Comparison of ENCODE assay signal across 11 cellular contexts in genomic region chr1:46411601-46412341, GRCh38. TPM values are rescaled to one million over a fixed set of nuclear protein-coding genes. Genes with fewer than 3 reads are reported as not detected.
DNase-seq lines count a peak whose midpoint lies in the region; ATAC-seq, FAIRE-seq and TF ChIP-seq lines count a peak whose summit lies in the region.
"Had no signal": no experiment of that assay in that cellular context is flagged by ENCODE, and none has a peak within 500 bp of the region (broad histone marks: within the 10 kb centered on the region; RNA-seq: fewer than 3 reads in every experiment).

No MANE protein-coding gene starts in this region.

- H3K4me3 ChIP-seq in left ventricle myocardium inferior (no peak overlapping the region), PC-3 (ENCODE audit: low read length) (no peak overlapping the region), fibroblast of mammary gland (ENCODE audit: control insufficient read depth, low read depth, low read length) (no peak overlapping the region)

- intact Hi-C loops in left ventricle myocardium inferior (cut with micrococcal nuclease) (no loop called here), cardiac septum (cut with DNase I) (no loop called here), PC-3 (cut with micrococcal nuclease) (no loop called here)

- ATAC-seq in PC-3 = no peak
- no peak for ATAC-seq in GM21786 (IDR thresholded peaks at IDR 0.05; ENCODE audit: unreplicated experiment)

- H3F3A ChIP-seq in PC-3 (ENCODE audit: low read length, unreplicated experiment) = no peaks in the 10 kb centered on the region

- H3K9me3 ChIP-seq in left ventricle myocardium inferior (replicated peaks) (no peaks in the 10 kb centered on the region), PC-3 (ENCODE audit: low read length) (no peaks in the 10 kb centered on the region)
- H3K9me3 ChIP-seq: Caco-2 had no signal

- H3K4me2 ChIP-seq in PC-3 (ENCODE audit: low read length) = no peak overlapping the region

- no peaks in the 10 kb centered on the region for H4K20me1 ChIP-seq in PC-3 (ENCODE audit: low read length)

- H3K36me3 ChIP-seq in left ventricle myocardium inferior (peaks cover 4% of the 10 kb centered on the region), PC-3 (ENCODE audit: low read depth, low read length) (no peaks in the 10 kb centered on the region)

- no peak overlapping the region for H3K9ac ChIP-seq in PC-3 (ENCODE audit: low read length)
- H3K9ac ChIP-seq: parathyroid adenoma had no signal

- FAIRE-seq in D721Med (lab: Jason Lieb, UNC) = no peak

- H2AFZ ChIP-seq in PC-3 (ENCODE audit: low read length) = no peak overlapping the region
- H2AFZ ChIP-seq: parathyroid adenoma had no signal

- no peaks in the 10 kb centered on the region for H3K27me3 ChIP-seq in left ventricle myocardium inferior (ENCODE audit: low read depth)
- H3K27me3 ChIP-seq in PC-3 (ENCODE audit: low read length) = no peaks in the 10 kb centered on the region

- POLR2A ChIA-PET in PC-3 (lab: Charles Lee; ENCODE audit: unreplicated experiment) = no interaction called here

- DNase-seq in left ventricle myocardium inferior = no peak
- DNase-seq in cardiac septum (ENCODE audit: low spot score) = no peak
- DNase-seq in PC-3 = no peak
- no peak for DNase-seq in fibroblast of mammary gland (ENCODE audit: low read depth)
- peak; percentile 70 for DNase-seq in stimulated activated CD8-positive, alpha-beta memory T cell treated with anti-CD3 and anti-CD28 coated beads, Interleukin-4, amount 100 ng/mL, for 48 hours
- DNase-seq in cerebellum (ENCODE audit: low spot score) = no peak
- DNase-seq in D721Med (ENCODE audit: insufficient read length, low spot score) = no peak
- DNase-seq: dermis blood vessel endothelial cell had no signal

- no peaks in the 10 kb centered on the region for H3K4me1 ChIP-seq in left ventricle myocardium inferior
- H3K4me1 ChIP-seq in PC-3 (ENCODE audit: insufficient read depth, low read length) = no peaks in the 10 kb centered on the region
- H3K4me1 ChIP-seq: Caco-2 had no signal

- H3K79me2 ChIP-seq in PC-3 (ENCODE audit: low read length) = no peaks in the 10 kb centered on the region
- H3K79me2 ChIP-seq: parathyroid adenoma had no signal

- no TSS peak for BruUV-seq in PC-3 (replicated peaks; lab: Mats Ljungman, UMichigan)

- H3K9me2 ChIP-seq in PC-3 (replicated peaks; ENCODE audit: low read length) = no peaks in the 10 kb centered on the region

- H3K27ac ChIP-seq in left ventricle myocardium inferior (replicated peaks) = no peak overlapping the region
- no peak overlapping the region for H3K27ac ChIP-seq in PC-3 (ENCODE audit: low read length)
- H3K27ac ChIP-seq: parathyroid adenoma had no signal

- CTCF ChIA-PET in PC-3 (lab: Charles Lee) = interaction anchor here (0.6 kb wide), 1 partner anchor 79 kb away, joined by 3 read pairs; no protein-coding TSS in a partner anchor

- TF ChIP-seq CTCF in left ventricle myocardium inferior (IDR thresholded peaks at IDR 0.05; ENCODE audit: borderline replicate concordance) (peak; percentile 11), PC-3 (conservative IDR thresholded peaks at IDR 0.05; ENCODE audit: low read depth, low read length) (peak; percentile 71), fibroblast of mammary gland (conservative IDR thresholded peaks at IDR 0.05; ENCODE audit: control insufficient read depth, insufficient read depth, low read depth, low read length) (peak; percentile 28), D721Med (IDR thresholded peaks at IDR 0.05; ENCODE audit: insufficient read depth, missing control alignments) (no peak)

RNA-seq across cellular contexts. Expression of gene FAAH, which starts 17.7 kb away (rescaled TPM):
- total RNA-seq in left ventricle myocardium inferior = 2.8 TPM
- 0.97 TPM for total RNA-seq in cardiac septum
- total RNA-seq in PC-3 (2014; rRNA removed) = 2.0 and 5.0 TPM in 2 replicates
- total RNA-seq in cerebellum = 19.0 TPM
